In the genomic region with DNA sequence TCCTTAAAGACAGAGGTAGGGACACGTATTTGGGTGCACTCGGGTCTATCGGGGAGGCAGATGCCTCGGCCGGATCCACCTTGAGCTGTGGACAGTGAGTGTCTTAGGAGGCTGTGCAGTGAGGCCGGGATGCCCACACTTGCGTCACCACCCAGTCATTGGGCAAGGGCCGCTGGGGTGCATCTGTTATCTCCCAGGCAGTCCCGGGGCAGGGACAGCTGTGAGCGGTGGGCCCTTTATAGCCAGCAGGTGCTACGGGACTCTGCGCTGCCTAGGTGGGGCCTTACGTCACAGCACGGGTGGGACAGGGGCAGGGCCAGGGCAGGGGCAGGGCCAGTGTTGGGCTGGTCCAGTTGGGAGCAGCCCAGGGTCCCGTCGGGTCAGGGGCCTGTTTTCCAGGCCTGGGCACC, we compare ENCODE assay signal across 20 cellular contexts. TPM values are rescaled to one million over a fixed set of nuclear protein-coding genes. Genes with fewer than 3 reads are reported as not detected.
DNase-seq lines count a peak whose midpoint lies in the region; ATAC-seq, FAIRE-seq and TF ChIP-seq lines count a peak whose summit lies in the region.
"Had no signal": no experiment of that assay in that cellular context is flagged by ENCODE, and none has a peak within 500 bp of the region (broad histone marks: within the 10 kb centered on the region; RNA-seq: fewer than 3 reads in every experiment).

No MANE protein-coding gene starts in this region.

- H3K4me1 ChIP-seq in HepG2 (ENCODE audit: insufficient read depth, low read length) (peaks cover 15% of the 10 kb centered on the region), right lobe of liver (no peaks in the 10 kb centered on the region), RWPE2 (ENCODE audit: insufficient read depth, poor library complexity, severe bottlenecking) (no peaks in the 10 kb centered on the region)

- no peak for TF ChIP-seq EP300 in HepG2 (IDR thresholded peaks at IDR 0.05; ENCODE audit: low read depth in 2 of 2, low read length in 2 of 2)
- TF ChIP-seq EP300 in HepG2 (CRISPR knock-in tag; IDR thresholded peaks at IDR 0.05; ENCODE audit: borderline replicate concordance), result no peak

- H3K36me3 Mint-ChIP-seq in activated CD8-positive, alpha-beta T cell treated with anti-CD3 and anti-CD28 coated beads, Interleukin-2, amount 10 ng/mL, durations not matched to agents 7 days and 5 days (ENCODE audit: low read depth), result peaks cover 3% of the 10 kb centered on the region

- no peak for TF ChIP-seq POLR2A in HepG2 (IDR thresholded peaks at IDR 0.05; ENCODE audit: insufficient read depth in 1 of 2, low read depth in 2 of 2, low read length in 2 of 2)
- TF ChIP-seq POLR2A in right lobe of liver (IDR thresholded peaks at IDR 0.05), result no peak

- no peak overlapping the region for H3K9ac ChIP-seq in HepG2 (ENCODE audit: insufficient read depth, low read depth, low read length)

- in situ Hi-C loops in HepG2 (cut with HindIII; ENCODE audit: extremely low pct_ligation_motif_present, low pct_unique_long_range_greater_than_20kb), result no loop called here

- BruUV-seq in HepG2 (replicated peaks; lab: Mats Ljungman, UMichigan), result no TSS peak

- H3K9me3 ChIP-seq in HepG2 (ENCODE audit: low read length) (no peaks in the 10 kb centered on the region), right lobe of liver (no peaks in the 10 kb centered on the region), RWPE2 (ENCODE audit: severe bottlenecking) (no peaks in the 10 kb centered on the region)

- TF ChIP-seq CTCF in HepG2 (CRISPR knock-in tag; IDR thresholded peaks at IDR 0.05) (no peak), right lobe of liver (IDR thresholded peaks at IDR 0.05) (no peak), RWPE2 (IDR thresholded peaks at IDR 0.05; ENCODE audit: poor library complexity, severe bottlenecking) (no peak)

- no peak for FAIRE-seq in HepG2 (lab: Jason Lieb, UNC)
- peak; percentile 55 for FAIRE-seq in urothelium cell line (lab: Jason Lieb, UNC)
- FAIRE-seq: A204.1, H54 had no signal

- intact Hi-C loops in HepG2 (cut with micrococcal nuclease; ENCODE audit: unreplicated experiment), result loop anchor here (5.0 kb wide), 2 partner anchors 70 to 110 kb away; no protein-coding TSS in a partner anchor
- intact Hi-C loops in right lobe of liver (cut with DNase I), result no loop called here

- H3K79me2 ChIP-seq in HepG2 (ENCODE audit: insufficient read depth, low read length), result no peaks in the 10 kb centered on the region

- peaks cover 2% of the 10 kb centered on the region for H3K27me3 Mint-ChIP-seq in activated CD8-positive, alpha-beta T cell treated with anti-CD3 and anti-CD28 coated beads, Interleukin-2, amount 10 ng/mL, durations not matched to agents 7 days and 5 days (ENCODE audit: low read depth)

- no peak for DNase-seq in HepG2 (ENCODE audit: low spot score)
- no peak for DNase-seq in right lobe of liver
- DNase-seq in RWPE2 (ENCODE audit: low spot score), result no peak
- peak; percentile 83 for DNase-seq in myocyte (ENCODE audit: low read depth)
- no peak for DNase-seq in urothelium cell line (ENCODE audit: low spot score)
- DNase-seq in activated effector memory CD4-positive, alpha-beta T cell treated with Interleukin-2 at 50 U/mL for 16 hours, result no peak
- DNase-seq in activated CD8-positive, alpha-beta T cell treated with anti-CD3 and anti-CD28 coated beads, Interleukin-2, amount 10 ng/mL, durations not matched to agents 7 days and 5 days, result no peak
- DNase-seq in NCI-H446 treated with DMSO at 0.1 percent for 48 hours (lab: John Stamatoyannopoulos, UW), result no peak
- DNase-seq: DMS79, HFFc6, KBM-7, MV-4-11, NCI-H1694 treated with DMSO at 0.1 percent for 48 hours, NCI-H2081 treated with DMSO at 0.1 percent for 48 hours, NCI-H446, NCI-H526 treated with DMSO at 0.1 percent for 48 hours, SHP77 had no signal

- CTCF ChIA-PET in HepG2 (lab: Yijun Ruan, JAX; ENCODE audit: low intra/inter-chr PET ratio, low total read pairs), result no interaction called here
- CTCF ChIA-PET in activated CD8-positive, alpha-beta T cell treated with anti-CD3 and anti-CD28 coated beads, Interleukin-2, amount 10 ng/mL, durations not matched to agents 7 days and 5 days (lab: Charles Lee), result interaction anchor here (2.6 kb wide), 1 partner anchor 69 kb away, joined by 19 read pairs; no protein-coding TSS in a partner anchor

- H3K4me3 ChIP-seq in HepG2 (replicated peaks in 1 of 3; ENCODE audit: insufficient read depth in 1 of 3, low read depth in 2 of 3, low read length in 3 of 3) (no peak overlapping the region), right lobe of liver (no peak overlapping the region), RWPE2 (ENCODE audit: severe bottlenecking) (no peak overlapping the region)
- H3K4me3 ChIP-seq: SK-N-MC had no signal

- ATAC-seq in HepG2 (peak; percentile 6), right lobe of liver (no peak), RWPE2 (ENCODE audit: low read depth) (peak; percentile 0; the same call in 1 of the 3 replicates)
- ATAC-seq in activated CD8-positive, alpha-beta T cell treated with anti-CD3 and anti-CD28 coated beads, Interleukin-2, amount 10 ng/mL, durations not matched to agents 7 days and 5 days, result no peak

- peaks cover 11% of the 10 kb centered on the region in 2 experiments; a peak in 3 of 5 replicates for H3K36me3 ChIP-seq in HepG2 (replicated peaks in 1 of 2; ENCODE audit: control insufficient read depth in 1 of 2, insufficient read depth in 2 of 2, low read length in 2 of 2)
- no peaks in the 10 kb centered on the region for H3K36me3 ChIP-seq in right lobe of liver
- peaks cover 19% of the 10 kb centered on the region for H3K36me3 ChIP-seq in RWPE2 (ENCODE audit: low read depth)

- no peak overlapping the region for H3K4me3 Mint-ChIP-seq in activated CD8-positive, alpha-beta T cell treated with anti-CD3 and anti-CD28 coated beads, Interleukin-2, amount 10 ng/mL, durations not matched to agents 7 days and 5 days
- H3K4me3 Mint-ChIP-seq: HFFc6 had no signal

- H3K4me1 Mint-ChIP-seq in activated CD8-positive, alpha-beta T cell treated with anti-CD3 and anti-CD28 coated beads, Interleukin-2, amount 10 ng/mL, durations not matched to agents 7 days and 5 days (ENCODE audit: low read depth), result peaks cover 10% of the 10 kb centered on the region

- H3K4me2 ChIP-seq in HepG2 (ENCODE audit: low read depth, low read length), result no peak overlapping the region

- H2AFZ ChIP-seq in HepG2 (ENCODE audit: low read length), result no peak overlapping the region

- H3K27me3 ChIP-seq in HepG2 (ENCODE audit: control insufficient read depth in 1 of 2, insufficient read depth in 2 of 2, low read length in 2 of 2), result peaks cover 16 to 51% of the 10 kb centered on the region in 2 experiments; a peak in 4 of 5 replicates
- no peaks in the 10 kb centered on the region for H3K27me3 ChIP-seq in right lobe of liver
- peaks cover 29% of the 10 kb centered on the region for H3K27me3 ChIP-seq in RWPE2 (ENCODE audit: insufficient read depth, poor library complexity, severe bottlenecking)

- H3K27ac ChIP-seq in HepG2 (ENCODE audit: extremely low read length, insufficient read depth, low read length), result no peak overlapping the region
- no peak overlapping the region for H3K27ac ChIP-seq in right lobe of liver
- H3K27ac ChIP-seq in RWPE2 (ENCODE audit: poor library complexity, severe bottlenecking), result no peak overlapping the region
- H3K27ac ChIP-seq: SK-N-MC had no signal

- peaks cover 12% of the 10 kb centered on the region; the same call in 1 of the 2 replicates for H4K20me1 ChIP-seq in HepG2 (ENCODE audit: insufficient read depth, low read length)

- no peak overlapping the region for H3K27ac Mint-ChIP-seq in activated CD8-positive, alpha-beta T cell treated with anti-CD3 and anti-CD28 coated beads, Interleukin-2, amount 10 ng/mL, durations not matched to agents 7 days and 5 days
- H3K27ac Mint-ChIP-seq: HFFc6 had no signal

- 39% methylated on average over 15 of the region's 16 CpGs for WGBS in HepG2 (ENCODE audit: low lambda C conversion rate)
- 100% methylated on average over 1 of the region's 16 CpGs for WGBS in right lobe of liver (ENCODE audit: insufficient coverage, low coverage, low lambda C conversion rate, missing lambda C conversion rate)

- POLR2A ChIA-PET in HepG2 (lab: Yijun Ruan, JAX), result interaction anchor here (1.0 kb wide), 1 partner anchor 20 kb away, joined by 4 read pairs; a partner anchor contains a TSS
- POLR2A ChIA-PET in activated CD8-positive, alpha-beta T cell treated with anti-CD3 and anti-CD28 coated beads, Interleukin-2, amount 10 ng/mL, durations not matched to agents 7 days and 5 days (lab: Charles Lee), result no interaction called here

- no peaks in the 10 kb centered on the region for H3K9me3 Mint-ChIP-seq in activated CD8-positive, alpha-beta T cell treated with anti-CD3 and anti-CD28 coated beads, Interleukin-2, amount 10 ng/mL, durations not matched to agents 7 days and 5 days (ENCODE audit: insufficient read depth)
- H3K9me3 Mint-ChIP-seq: HFFc6 had no signal

- TF ChIP-seq RAD21 in HepG2 (CRISPR knock-in tag; IDR thresholded peaks at IDR 0.05), result no peak

RNA-seq across cellular contexts. Expression of a gene that starts 0.7 kb away (rescaled TPM):
- total RNA-seq in HepG2 (2016; rRNA removed; fragmentation: Illumina TruSeq; extraction: Trizol) (not detected in 2 replicates), right lobe of liver (not detected), myocyte (0.05 and 0.21 TPM in 2 replicates)
- not detected in 2 replicates for total RNA-seq in HepG2 (2016; cell fraction: cytosol; rRNA removed; fragmentation: Illumina TruSeq; extraction: Trizol; ENCODE audit: low read depth)
- not detected in 2 replicates for total RNA-seq in HepG2 (2016; cell fraction: insoluble cytoplasmic fraction; rRNA removed; fragmentation: Illumina TruSeq; extraction: Trizol)
- total RNA-seq in HepG2 (2016; cell fraction: membrane; rRNA removed; fragmentation: Illumina TruSeq; extraction: Trizol), result not detected in 2 replicates
- not detected in 2 replicates for total RNA-seq in HepG2 (2016; cell fraction: nucleus; rRNA removed; fragmentation: Illumina TruSeq; extraction: Trizol)
- polyA plus RNA-seq in HepG2 (2011; rRNA removed), result 0.03 TPM in 1 of 2 replicates, not detected in the other
- 0.03 TPM in 1 of 2 replicates, not detected in the other for polyA plus RNA-seq in HepG2 (2011; cell fraction: cytosol; rRNA removed)
- polyA plus RNA-seq in HepG2 (2011; cell fraction: nucleus; rRNA removed), result 0.09 and 0.14 TPM in 2 replicates
- polyA plus RNA-seq in HepG2 (2012), result not detected in 2 replicates
- not detected in 2 replicates for polyA plus RNA-seq in HepG2 (2016; cell fraction: cytosol; fragmentation: Illumina TruSeq; extraction: Trizol; ENCODE audit: low read depth)
- not detected in 2 replicates for polyA plus RNA-seq in HepG2 (2016; cell fraction: insoluble cytoplasmic fraction; fragmentation: Illumina TruSeq; extraction: Trizol; ENCODE audit: low read depth)
- polyA plus RNA-seq in HepG2 (2016; cell fraction: membrane; fragmentation: Illumina TruSeq; extraction: Trizol; ENCODE audit: low read depth), result not detected in 2 replicates
- not detected in 2 replicates for polyA plus RNA-seq in HepG2 (2016; cell fraction: nucleus; fragmentation: Illumina TruSeq; extraction: Trizol; ENCODE audit: insufficient read depth, low read depth)
- not detected in 2 replicates for polyA minus RNA-seq in HepG2 (2011; rRNA and poly(A)+ RNA removed; ENCODE audit: low replicate concordance)
- not detected in 2 replicates for polyA minus RNA-seq in HepG2 (2011; cell fraction: cytosol; rRNA and poly(A)+ RNA removed)
- polyA minus RNA-seq in HepG2 (2011; cell fraction: nucleus; rRNA and poly(A)+ RNA removed), result under 0.01 and 0.12 TPM in 2 replicates
- 0.06 TPM for polyA plus RNA-seq in myocyte (2012)
- not detected for total RNA-seq in activated CD8-positive, alpha-beta T cell treated with anti-CD3 and anti-CD28 coated beads, Interleukin-2, amount 10 ng/mL, durations not matched to agents 7 days and 5 days

RNA-seq across cellular contexts. Expression of a gene that starts 19.7 kb away (rescaled TPM):
- total RNA-seq in HepG2 (2016; rRNA removed; fragmentation: Illumina TruSeq; extraction: Trizol), result 51.4 and 132 TPM in 2 replicates
- 32.3 and 33.5 TPM in 2 replicates for total RNA-seq in HepG2 (2016; cell fraction: cytosol; rRNA removed; fragmentation: Illumina TruSeq; extraction: Trizol; ENCODE audit: low read depth)
- total RNA-seq in HepG2 (2016; cell fraction: insoluble cytoplasmic fraction; rRNA removed; fragmentation: Illumina TruSeq; extraction: Trizol), result 44.4 and 147 TPM in 2 replicates
- 36.6 and 38.2 TPM in 2 replicates for total RNA-seq in HepG2 (2016; cell fraction: membrane; rRNA removed; fragmentation: Illumina TruSeq; extraction: Trizol)
- 173 and 206 TPM in 2 replicates for total RNA-seq in HepG2 (2016; cell fraction: nucleus; rRNA removed; fragmentation: Illumina TruSeq; extraction: Trizol)
- 132 and 173 TPM in 2 replicates for polyA plus RNA-seq in HepG2 (2011; rRNA removed)
- 40.1 and 86.0 TPM in 2 replicates for polyA plus RNA-seq in HepG2 (2011; cell fraction: cytosol; rRNA removed)
- polyA plus RNA-seq in HepG2 (2011; cell fraction: nucleus; rRNA removed), result 1,804 and 3,077 TPM in 2 replicates
- 112 and 149 TPM in 2 replicates for polyA plus RNA-seq in HepG2 (2012)
- polyA plus RNA-seq in HepG2 (2016; cell fraction: cytosol; fragmentation: Illumina TruSeq; extraction: Trizol; ENCODE audit: low read depth), result 5.1 and 5.7 TPM in 2 replicates
- 47.2 and 54.2 TPM in 2 replicates for polyA plus RNA-seq in HepG2 (2016; cell fraction: insoluble cytoplasmic fraction; fragmentation: Illumina TruSeq; extraction: Trizol; ENCODE audit: low read depth)
- 13.3 and 16.2 TPM in 2 replicates for polyA plus RNA-seq in HepG2 (2016; cell fraction: membrane; fragmentation: Illumina TruSeq; extraction: Trizol; ENCODE audit: low read depth)
- polyA plus RNA-seq in HepG2 (2016; cell fraction: nucleus; fragmentation: Illumina TruSeq; extraction: Trizol; ENCODE audit: insufficient read depth, low read depth), result 572 and 622 TPM in 2 replicates
- 69.2 and 278 TPM in 2 replicates for polyA minus RNA-seq in HepG2 (2011; rRNA and poly(A)+ RNA removed; ENCODE audit: low replicate concordance)
- 47.8 and 61.7 TPM in 2 replicates for polyA minus RNA-seq in HepG2 (2011; cell fraction: cytosol; rRNA and poly(A)+ RNA removed)
- 203 and 232 TPM in 2 replicates for polyA minus RNA-seq in HepG2 (2011; cell fraction: nucleus; rRNA and poly(A)+ RNA removed)
- total RNA-seq in right lobe of liver, result 10 to 100 TPM; 17.4 to 42.8 (median 29.5) TPM
- total RNA-seq in myocyte, result 83.8 and 96.3 TPM in 2 replicates
- 134 TPM for polyA plus RNA-seq in myocyte (2012)
- 10 to 100 TPM; 68.7 to 75.6 TPM for total RNA-seq in activated CD8-positive, alpha-beta T cell treated with anti-CD3 and anti-CD28 coated beads, Interleukin-2, amount 10 ng/mL, durations not matched to agents 7 days and 5 days

RNA-seq across cellular contexts. Expression of a gene that starts 38.0 kb away (rescaled TPM):
- total RNA-seq in HepG2 (2016; rRNA removed; fragmentation: Illumina TruSeq; extraction: Trizol) (not detected in 2 replicates), right lobe of liver (not detected), myocyte (not detected in 2 replicates)
- total RNA-seq in HepG2 (2016; cell fraction: cytosol; rRNA removed; fragmentation: Illumina TruSeq; extraction: Trizol; ENCODE audit: low read depth), result not detected in 2 replicates
- total RNA-seq in HepG2 (2016; cell fraction: insoluble cytoplasmic fraction; rRNA removed; fragmentation: Illumina TruSeq; extraction: Trizol), result not detected in 2 replicates
- not detected in 2 replicates for total RNA-seq in HepG2 (2016; cell fraction: membrane; rRNA removed; fragmentation: Illumina TruSeq; extraction: Trizol)
- not detected in 2 replicates for total RNA-seq in HepG2 (2016; cell fraction: nucleus; rRNA removed; fragmentation: Illumina TruSeq; extraction: Trizol)
- polyA plus RNA-seq in HepG2 (2011; rRNA removed), result not detected in 2 replicates
- polyA plus RNA-seq in HepG2 (2011; cell fraction: cytosol; rRNA removed), result not detected in 2 replicates
- polyA plus RNA-seq in HepG2 (2011; cell fraction: nucleus; rRNA removed), result not detected in 2 replicates
- 0.27 TPM in 1 of 2 replicates, not detected in the other for polyA plus RNA-seq in HepG2 (2012)
- polyA plus RNA-seq in HepG2 (2016; cell fraction: cytosol; fragmentation: Illumina TruSeq; extraction: Trizol; ENCODE audit: low read depth), result not detected in 2 replicates
- not detected in 2 replicates for polyA plus RNA-seq in HepG2 (2016; cell fraction: insoluble cytoplasmic fraction; fragmentation: Illumina TruSeq; extraction: Trizol; ENCODE audit: low read depth)
- not detected in 2 replicates for polyA plus RNA-seq in HepG2 (2016; cell fraction: membrane; fragmentation: Illumina TruSeq; extraction: Trizol; ENCODE audit: low read depth)
- not detected in 2 replicates for polyA plus RNA-seq in HepG2 (2016; cell fraction: nucleus; fragmentation: Illumina TruSeq; extraction: Trizol; ENCODE audit: insufficient read depth, low read depth)
- polyA minus RNA-seq in HepG2 (2011; rRNA and poly(A)+ RNA removed; ENCODE audit: low replicate concordance), result not detected in 2 replicates
- polyA minus RNA-seq in HepG2 (2011; cell fraction: cytosol; rRNA and poly(A)+ RNA removed), result not detected in 2 replicates
- not detected in 2 replicates for polyA minus RNA-seq in HepG2 (2011; cell fraction: nucleus; rRNA and poly(A)+ RNA removed)
- 0.16 TPM for polyA plus RNA-seq in myocyte (2012)
- total RNA-seq in activated CD8-positive, alpha-beta T cell treated with anti-CD3 and anti-CD28 coated beads, Interleukin-2, amount 10 ng/mL, durations not matched to agents 7 days and 5 days, result not detected
- total RNA-seq: HFFc6 had no signal

RNA-seq across cellular contexts. Expression of a gene that starts 56.6 kb away (rescaled TPM):
- total RNA-seq in HepG2 (2016; rRNA removed; fragmentation: Illumina TruSeq; extraction: Trizol) (0.20 and 0.27 TPM in 2 replicates), right lobe of liver (not detected), myocyte (not detected in 2 replicates)
- not detected in 2 replicates for total RNA-seq in HepG2 (2016; cell fraction: cytosol; rRNA removed; fragmentation: Illumina TruSeq; extraction: Trizol; ENCODE audit: low read depth)
- 0.33 and 0.45 TPM in 2 replicates for total RNA-seq in HepG2 (2016; cell fraction: insoluble cytoplasmic fraction; rRNA removed; fragmentation: Illumina TruSeq; extraction: Trizol)
- 0.12 and 0.17 TPM in 2 replicates for total RNA-seq in HepG2 (2016; cell fraction: membrane; rRNA removed; fragmentation: Illumina TruSeq; extraction: Trizol)
- 0.28 and 0.53 TPM in 2 replicates for total RNA-seq in HepG2 (2016; cell fraction: nucleus; rRNA removed; fragmentation: Illumina TruSeq; extraction: Trizol)
- 5.1 and 8.6 TPM in 2 replicates for polyA plus RNA-seq in HepG2 (2011; rRNA removed)
- 4.3 and 7.9 TPM in 2 replicates for polyA plus RNA-seq in HepG2 (2011; cell fraction: cytosol; rRNA removed)
- polyA plus RNA-seq in HepG2 (2011; cell fraction: nucleus; rRNA removed), result 81.1 and 86.7 TPM in 2 replicates
- 2.6 and 6.6 TPM in 2 replicates for polyA plus RNA-seq in HepG2 (2012)
- polyA plus RNA-seq in HepG2 (2016; cell fraction: cytosol; fragmentation: Illumina TruSeq; extraction: Trizol; ENCODE audit: low read depth), result 0.14 TPM in 1 of 2 replicates, not detected in the other
- polyA plus RNA-seq in HepG2 (2016; cell fraction: insoluble cytoplasmic fraction; fragmentation: Illumina TruSeq; extraction: Trizol; ENCODE audit: low read depth), result 0.37 TPM in 1 of 2 replicates, not detected in the other
- 0.29 TPM in 1 of 2 replicates, not detected in the other for polyA plus RNA-seq in HepG2 (2016; cell fraction: membrane; fragmentation: Illumina TruSeq; extraction: Trizol; ENCODE audit: low read depth)
- polyA plus RNA-seq in HepG2 (2016; cell fraction: nucleus; fragmentation: Illumina TruSeq; extraction: Trizol; ENCODE audit: insufficient read depth, low read depth), result 0.62 and 0.85 TPM in 2 replicates
- polyA minus RNA-seq in HepG2 (2011; rRNA and poly(A)+ RNA removed; ENCODE audit: low replicate concordance), result 0.37 and 4.3 TPM in 2 replicates
- polyA minus RNA-seq in HepG2 (2011; cell fraction: cytosol; rRNA and poly(A)+ RNA removed), result 2.0 and 2.2 TPM in 2 replicates
- polyA minus RNA-seq in HepG2 (2011; cell fraction: nucleus; rRNA and poly(A)+ RNA removed), result 6.4 and 9.9 TPM in 2 replicates
- polyA plus RNA-seq in myocyte (2012), result 0.11 TPM
- under 1 TPM; 0.37 to 0.74 TPM for total RNA-seq in activated CD8-positive, alpha-beta T cell treated with anti-CD3 and anti-CD28 coated beads, Interleukin-2, amount 10 ng/mL, durations not matched to agents 7 days and 5 days
- total RNA-seq: HFFc6 had no signal

Comparison
In these comparisons a context has a peak if more than half of its experiments do, and no peak if none do; other contexts are left out.
1. ATAC-seq: peak in HepG2 (single experiment) and RWPE2 (single experiment); none in right lobe of liver (0 of 4) and activated CD8-positive, alpha-beta T cell treated with anti-CD3 and anti-CD28 coated beads, Interleukin-2, amount 10 ng/mL, durations not matched to agents 7 days and 5 days (single experiment).